1 cellular context compared by ENCODE assay signal in genomic region chr17:32349854-32350661, GRCh38.
TF ChIP-seq lines count a peak whose summit lies in the region.

TSS of gene ZNF207 (plus strand) at chr17:32350157. CDS start at chr17:32350286, 129 bp downstream.

TF ChIP-seq in GM12878, 131 proteins besides CTCF, POLR2A, EP300 and RAD21 (continued from another document):
- TF ChIP-seq, protein P1, sequence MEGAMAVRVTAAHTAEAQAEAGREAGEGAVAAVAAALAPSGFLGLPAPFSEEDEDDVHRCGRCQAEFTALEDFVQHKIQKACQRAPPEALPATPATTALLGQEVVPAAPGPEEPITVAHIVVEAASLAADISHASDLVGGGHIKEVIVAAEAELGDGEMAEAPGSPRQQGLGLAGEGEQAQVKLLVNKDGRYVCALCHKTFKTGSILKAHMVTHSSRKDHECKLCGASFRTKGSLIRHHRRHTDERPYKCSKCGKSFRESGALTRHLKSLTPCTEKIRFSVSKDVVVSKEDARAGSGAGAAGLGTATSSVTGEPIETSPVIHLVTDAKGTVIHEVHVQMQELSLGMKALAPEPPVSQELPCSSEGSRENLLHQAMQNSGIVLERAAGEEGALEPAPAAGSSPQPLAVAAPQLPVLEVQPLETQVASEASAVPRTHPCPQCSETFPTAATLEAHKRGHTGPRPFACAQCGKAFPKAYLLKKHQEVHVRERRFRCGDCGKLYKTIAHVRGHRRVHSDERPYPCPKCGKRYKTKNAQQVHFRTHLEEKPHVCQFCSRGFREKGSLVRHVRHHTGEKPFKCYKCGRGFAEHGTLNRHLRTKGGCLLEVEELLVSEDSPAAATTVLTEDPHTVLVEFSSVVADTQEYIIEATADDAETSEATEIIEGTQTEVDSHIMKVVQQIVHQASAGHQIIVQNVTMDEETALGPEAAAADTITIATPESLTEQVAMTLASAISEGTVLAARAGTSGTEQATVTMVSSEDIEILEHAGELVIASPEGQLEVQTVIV (IDR thresholded peaks at IDR 0.05; ENCODE audit: borderline replicate concordance, partially characterized antibody), result no peak
- TF ChIP-seq ZNF274 (IDR thresholded peaks at IDR 0.05; ENCODE audit: insufficient read depth, insufficient read length), result no peak
- no peak for TF ChIP-seq SUPT20H (IDR thresholded peaks at IDR 0.05; ENCODE audit: borderline replicate concordance, control insufficient read depth, low read depth, low read length)
- peak; percentile 59 for TF ChIP-seq MYC (IDR thresholded peaks at IDR 0.05; ENCODE audit: insufficient read depth, insufficient read length, insufficient replicate concordance, low read length, severe bottlenecking)
- TF ChIP-seq YBX1 (IDR thresholded peaks at IDR 0.05), result no peak
TF ChIP-seq in GM12878: peak in this region for 58.
